ENCODE assay signal across 9 cellular contexts in genomic region chr14:96038558-96038919, GRCh38. TPM values are rescaled to one million over a fixed set of nuclear protein-coding genes. Genes with fewer than 3 reads are reported as not detected.
DNase-seq lines count a peak whose midpoint lies in the region; ATAC-seq, FAIRE-seq and TF ChIP-seq lines count a peak whose summit lies in the region.
"Had no signal": no experiment of that assay in that cellular context is flagged by ENCODE, and none has a peak within 500 bp of the region (broad histone marks: within the 10 kb centered on the region; RNA-seq: fewer than 3 reads in every experiment).

No MANE protein-coding gene starts in this region.

- in situ Hi-C loops in GM23248 (cut with MboI), result no loop called here

- no peak for TF ChIP-seq POLR2A in A549 (IDR thresholded peaks at IDR 0.05; ENCODE audit: low read length)

- 33% methylated on average over 10 of the region's 10 CpGs for WGBS in A549 (ENCODE audit: missing lambda C conversion rate)
- WGBS in GM23248 (ENCODE audit: low coverage in 1 of 2, low lambda C conversion rate in 2 of 2, missing lambda C conversion rate in 2 of 2), 2 experiments, result 25 to 29% methylated on average over 10 of the region's 10 CpGs

- H2AFZ ChIP-seq in GM23248, result peak overlapping the region; percentile 76

- H3K4me1 ChIP-seq in A549 (peaks cover 16% of the 10 kb centered on the region; the same call in 2 of the 3 replicates), GM23248 (ENCODE audit: insufficient read depth) (peaks cover 13% of the 10 kb centered on the region), lower lobe of right lung (peaks cover 26% of the 10 kb centered on the region)

- H3K4me3 ChIP-seq in A549, result peak overlapping the region; percentile 87
- H3K4me3 ChIP-seq in GM23248, result peak overlapping the region; percentile 81
- peak overlapping the region; percentile 87 for H3K4me3 ChIP-seq in lower lobe of right lung

- peak; percentile 40 to 42; a peak in 5 of 6 replicates for ATAC-seq in A549
- peak; percentile 8 to 14 for ATAC-seq in lower lobe of right lung
- no peak for ATAC-seq in GM18873 (IDR thresholded peaks at IDR 0.05; ENCODE audit: low FRiP score, unreplicated experiment)

- CTCF ChIA-PET in A549 (lab: Yijun Ruan, JAX), result interaction anchor here (1.2 to 2.6 kb wide), 3 partner anchors 11 to 60 kb away, joined by 3 to 7 read pairs (median 3); no protein-coding TSS in a partner anchor

- no peak for TF ChIP-seq EP300 in A549 (IDR thresholded peaks at IDR 0.05)

- H3F3A ChIP-seq in GM23248 (ENCODE audit: insufficient read depth), result peaks cover 10% of the 10 kb centered on the region

- no peaks in the 10 kb centered on the region for H4K20me1 ChIP-seq in GM23248 (ENCODE audit: insufficient read depth)

- H3K79me2 ChIP-seq in GM23248 (ENCODE audit: insufficient read depth), result peaks cover 39% of the 10 kb centered on the region

- no peaks in the 10 kb centered on the region for H3K27me3 ChIP-seq in GM23248 (replicated peaks; ENCODE audit: insufficient read depth)
- peaks cover 6% of the 10 kb centered on the region for H3K27me3 ChIP-seq in lower lobe of right lung (ENCODE audit: low read depth)

- H3K9ac ChIP-seq in GM23248, result peak overlapping the region; percentile 91

- TF ChIP-seq RAD21 in A549 (conservative IDR thresholded peaks at IDR 0.05 in 1 of 2, IDR thresholded peaks at IDR 0.05 in 1 of 2), result no peak

- no peaks in the 10 kb centered on the region for H3K9me2 ChIP-seq in GM23248 (ENCODE audit: insufficient read depth)

- peaks cover 23% of the 10 kb centered on the region for H3K27me3 Mint-ChIP-seq in activated naive CD8-positive, alpha-beta T cell

- H3K27ac ChIP-seq in A549, result peak overlapping the region; percentile 84 to 92; a peak in 4 of 6 replicates
- peak overlapping the region; percentile 13; the same call in 1 of the 2 replicates for H3K27ac ChIP-seq in GM23248
- H3K27ac ChIP-seq in lower lobe of right lung, result peak overlapping the region; percentile 84

- POLR2A ChIA-PET in A549 (lab: Yijun Ruan, JAX), result no interaction called here

- no peaks in the 10 kb centered on the region for H3K9me3 Mint-ChIP-seq in activated naive CD8-positive, alpha-beta T cell (ENCODE audit: low read depth)

- no peak for FAIRE-seq in A549 (lab: Jason Lieb, UNC)

- H3K4me2 ChIP-seq in A549, result peak overlapping the region; percentile 93
- peak overlapping the region; percentile 65 for H3K4me2 ChIP-seq in GM23248 (ENCODE audit: unreplicated experiment)

- peaks cover 20% of the 10 kb centered on the region for H3K4me1 Mint-ChIP-seq in activated naive CD8-positive, alpha-beta T cell (ENCODE audit: low read depth)

- H3K27ac Mint-ChIP-seq in activated naive CD8-positive, alpha-beta T cell, result no peak overlapping the region
- H3K27ac Mint-ChIP-seq: activated naive CD4-positive, alpha-beta T cell treated with anti-CD3 and anti-CD28 coated beads, Interleukin-2, amount 50 U/mL, for 72 hours had no signal

- peak overlapping the region; percentile 70 for H3K4me3 Mint-ChIP-seq in activated naive CD8-positive, alpha-beta T cell

- intact Hi-C loops in lower lobe of right lung (cut with DNase I), result no loop called here

- no peaks in the 10 kb centered on the region for H3K36me3 Mint-ChIP-seq in activated naive CD8-positive, alpha-beta T cell

- H3K36me3 ChIP-seq in GM23248 (ENCODE audit: low read depth), result no peaks in the 10 kb centered on the region
- H3K36me3 ChIP-seq in lower lobe of right lung, result no peaks in the 10 kb centered on the region

- TF ChIP-seq CTCF in A549 (IDR thresholded peaks at IDR 0.05) (no peak), lower lobe of right lung (IDR thresholded peaks at IDR 0.05) (no peak)

- DNase-seq in A549 (ENCODE audit: low read depth in 1 of 2, low spot score in 1 of 2) (no peak), GM23248 (no peak), lower lobe of right lung (no peak), LoVo (ENCODE audit: low spot score) (no peak), SIG-M5 (lab: John Stamatoyannopoulos, UW) (no peak), HUDEP-2 (lab: John Stamatoyannopoulos, UW; ENCODE audit: unreplicated experiment in 76 of 76) (no peak)

- no peaks in the 10 kb centered on the region for H3K9me3 ChIP-seq in A549
- H3K9me3 ChIP-seq in GM23248 (ENCODE audit: low read depth), result no peaks in the 10 kb centered on the region
- H3K9me3 ChIP-seq in lower lobe of right lung, result no peaks in the 10 kb centered on the region

TF ChIP-seq in A549, 52 proteins besides CTCF, POLR2A, EP300 and RAD21:
- TF ChIP-seq EHF (CRISPR knock-in tag; IDR thresholded peaks at IDR 0.05), result no peak
- TF ChIP-seq, protein P1, sequence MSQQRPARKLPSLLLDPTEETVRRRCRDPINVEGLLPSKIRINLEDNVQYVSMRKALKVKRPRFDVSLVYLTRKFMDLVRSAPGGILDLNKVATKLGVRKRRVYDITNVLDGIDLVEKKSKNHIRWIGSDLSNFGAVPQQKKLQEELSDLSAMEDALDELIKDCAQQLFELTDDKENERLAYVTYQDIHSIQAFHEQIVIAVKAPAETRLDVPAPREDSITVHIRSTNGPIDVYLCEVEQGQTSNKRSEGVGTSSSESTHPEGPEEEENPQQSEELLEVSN (IDR thresholded peaks at IDR 0.05; ENCODE audit: borderline replicate concordance, low read depth), result no peak

RNA-seq across cellular contexts. Expression of gene C14orf132, which starts 0.6 kb away (rescaled TPM):
- polyA plus RNA-seq in A549 (2011; rRNA removed) (4.6 and 5.4 TPM in 2 replicates), A549 (2017; fragmentation: RNase III; extraction: RNeasy Plus Mini Kit Qiagen cat#74134 plus additional on column Dnase treatment) (5.7 to 11.7 TPM (median 8.5 TPM) in 3 replicates), GM23248 (2016; fragmentation: Nextera tagmentation; extraction: Ambion mirVana) (25.7 and 26.2 TPM in 2 replicates)
- polyA plus RNA-seq in A549 (2012; cell fraction: cytosol; rRNA removed), result 1.5 and 2.6 TPM in 2 replicates
- polyA plus RNA-seq in A549 (2012; cell fraction: nucleus; rRNA removed), result 1.8 and 3.0 TPM in 2 replicates
- polyA minus RNA-seq in A549 (2011; rRNA and poly(A)+ RNA removed), result 3.1 and 3.9 TPM in 2 replicates
- 18.6 TPM in 2 replicates for total RNA-seq in GM23248 (2014; rRNA removed; shearing (Covaris generic))
- total RNA-seq in lower lobe of right lung, result 44.8 TPM

Comparison
In these comparisons a context has a peak if more than half of its experiments do, and no peak if none do; other contexts are left out.
1. H3K27ac ChIP-seq: peak in every context shown above with its lines; median percentile 88 in A549; 84 in lower lobe of right lung; 13 in GM23248.